8 cellular contexts compared by ENCODE assay signal in the genomic region with DNA sequence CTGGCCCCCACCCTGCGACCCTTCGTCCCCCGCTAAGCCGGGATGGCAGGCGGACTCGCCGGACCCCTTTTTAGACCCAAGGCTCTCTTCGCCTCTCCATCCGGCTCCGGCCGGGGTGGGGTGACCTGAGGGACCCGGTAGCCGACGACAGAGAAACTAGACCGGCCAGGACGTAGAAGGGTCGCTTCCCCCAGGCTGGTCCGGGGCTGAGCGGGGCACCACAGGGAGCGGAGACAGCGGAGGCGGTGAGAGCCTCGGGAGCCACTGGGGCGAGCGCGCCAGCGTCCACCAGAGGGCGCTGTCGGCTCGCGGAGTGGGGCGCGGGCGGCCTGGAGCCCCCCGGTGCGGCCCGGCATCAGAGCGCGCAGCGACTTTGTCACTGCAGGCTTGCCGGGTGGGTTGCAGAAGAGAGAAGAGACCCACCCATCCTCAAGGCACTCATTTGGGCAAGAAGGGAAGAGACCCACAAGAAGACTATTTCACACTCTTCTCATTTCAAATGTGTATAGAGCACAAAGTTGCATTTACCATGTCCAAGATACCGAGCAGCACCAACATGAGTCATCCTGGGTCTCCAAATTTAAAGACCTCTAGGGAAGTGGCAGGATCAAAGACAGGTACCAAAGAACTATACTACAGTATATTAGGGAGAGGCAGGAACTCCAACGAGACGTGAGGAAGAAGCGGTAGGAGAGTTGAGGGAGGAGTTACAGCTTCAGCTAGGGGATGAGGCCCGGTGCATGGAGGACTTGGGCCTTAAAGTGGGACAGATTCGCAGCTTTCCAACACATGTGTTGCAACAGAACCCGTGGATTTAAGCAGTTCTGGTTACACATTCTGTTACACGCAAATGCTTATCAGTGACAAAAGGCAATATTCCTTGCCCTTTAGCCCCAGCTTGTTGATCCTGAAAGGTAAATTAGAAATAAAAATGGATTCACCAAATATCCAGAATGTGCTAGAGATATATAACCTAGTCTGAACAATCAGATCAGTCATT.
DNase-seq lines count a peak whose midpoint lies in the region; ATAC-seq and TF ChIP-seq lines count a peak whose summit lies in the region.

No MANE protein-coding gene starts in this region.

- H3K4me3 ChIP-seq in GM08714 (ENCODE audit: low read length) (peak overlapping the region; percentile 58; the same call in 1 of the 2 replicates), choroid plexus epithelial cell (ENCODE audit: low read depth, low read length) (peak overlapping the region; percentile 73)

- DNase-seq in HEK293T (ENCODE audit: extremely low spot score) (peak; percentile 91), NCI-H146 treated with DMSO at 0.1 percent for 48 hours (lab: John Stamatoyannopoulos, UW; ENCODE audit: unreplicated experiment) (peak; percentile 39), choroid plexus epithelial cell (ENCODE audit: low read depth) (peak; percentile 53), left kidney (ENCODE audit: low read depth, low spot score) (peak; percentile 89)
- DNase-seq in stimulated activated CD4-positive, alpha-beta T cell treated with anti-CD3 and anti-CD28 coated beads, Interleukin-1b, Interleukin-23, amount 100 ng/mL, for 4 hours (ENCODE audit: low read depth in 2 of 2), result peak; percentile 73 to 77

- peak; percentile 94 to 98 for ATAC-seq in activated CD4-positive, CD25-positive, alpha-beta regulatory T cell treated with anti-CD3 and anti-CD28 coated beads, Interleukin-2, amount 50 U/mL, for 24 hours
- ATAC-seq in GM18873 (IDR thresholded peaks at IDR 0.05; ENCODE audit: low FRiP score, unreplicated experiment), result no peak

- CTCF ChIA-PET in HEK293T (lab: Yijun Ruan, JAX), result no interaction called here

- TF ChIP-seq CTCF in choroid plexus epithelial cell (conservative IDR thresholded peaks at IDR 0.05; ENCODE audit: low read depth, low read length), result peak; percentile 60

- POLR2A ChIA-PET in HEK293T (lab: Yijun Ruan, JAX), result no interaction called here

TF ChIP-seq in HEK293T, 16 proteins besides CTCF, POLR2A, EP300 and RAD21:
- TF ChIP-seq, protein P1, sequence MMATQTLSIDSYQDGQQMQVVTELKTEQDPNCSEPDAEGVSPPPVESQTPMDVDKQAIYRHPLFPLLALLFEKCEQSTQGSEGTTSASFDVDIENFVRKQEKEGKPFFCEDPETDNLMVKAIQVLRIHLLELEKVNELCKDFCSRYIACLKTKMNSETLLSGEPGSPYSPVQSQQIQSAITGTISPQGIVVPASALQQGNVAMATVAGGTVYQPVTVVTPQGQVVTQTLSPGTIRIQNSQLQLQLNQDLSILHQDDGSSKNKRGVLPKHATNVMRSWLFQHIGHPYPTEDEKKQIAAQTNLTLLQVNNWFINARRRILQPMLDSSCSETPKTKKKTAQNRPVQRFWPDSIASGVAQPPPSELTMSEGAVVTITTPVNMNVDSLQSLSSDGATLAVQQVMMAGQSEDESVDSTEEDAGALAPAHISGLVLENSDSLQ (IDR thresholded peaks at IDR 0.05), result no peak
- TF ChIP-seq SP1 (IDR thresholded peaks at IDR 0.05) (no peak), LEF1 (IDR thresholded peaks at IDR 0.05; ENCODE audit: borderline replicate concordance) (no peak), BHLHE40 (IDR thresholded peaks at IDR 0.05; ENCODE audit: borderline replicate concordance) (no peak), NFRKB (IDR thresholded peaks at IDR 0.05) (no peak), ZNF384 (IDR thresholded peaks at IDR 0.05) (no peak), FOXM1 (IDR thresholded peaks at IDR 0.05; ENCODE audit: borderline replicate concordance) (no peak), FOXK2 (IDR thresholded peaks at IDR 0.05) (no peak), ELF4 (IDR thresholded peaks at IDR 0.05) (no peak), ARNT (IDR thresholded peaks at IDR 0.05) (no peak), SUZ12 (IDR thresholded peaks at IDR 0.05) (no peak), HDGF (IDR thresholded peaks at IDR 0.05; ENCODE audit: borderline replicate concordance) (no peak)

Comparison
In these comparisons a context has a peak if more than half of its experiments do, and no peak if none do; other contexts are left out.
1. DNase-seq: peak in every context shown above with its lines; median percentile 91 in HEK293T; 89 in left kidney; 75 in stimulated activated CD4-positive, alpha-beta T cell treated with anti-CD3 and anti-CD28 coated beads, Interleukin-1b, Interleukin-23, amount 100 ng/mL, for 4 hours; 53 in choroid plexus epithelial cell; 39 in NCI-H146 treated with DMSO at 0.1 percent for 48 hours.